In genomic region chr5:114319236-114319635, GRCh38 we compare ENCODE assay signal across 19 cellular contexts. TPM values are rescaled to one million over a fixed set of nuclear protein-coding genes. Genes with fewer than 3 reads are reported as not detected.
"Had no signal": no experiment of that assay in that cellular context is flagged by ENCODE, and none has a peak within 500 bp of the region (broad histone marks: within the 10 kb centered on the region; RNA-seq: fewer than 3 reads in every experiment).

No MANE protein-coding gene starts in this region.

- H3K4me1 ChIP-seq: parathyroid adenoma, prostate gland, upper lobe of left lung, uterus had no signal

- H3K36me3 ChIP-seq: heart left ventricle, prostate gland, upper lobe of left lung, uterus had no signal

- DNase-seq: cerebellar nuclear complex; effector CD4-positive, alpha-beta T cell; endodermal cell; heart left ventricle; hypothalamus; kidney glomerular epithelial cell; naive thymus-derived CD4-positive, alpha-beta T cell; nephron progenitor cell; retina; small intestine; stimulated activated CD4-positive, alpha-beta T cell treated with anti-CD3 and anti-CD28 coated beads, Interleukin-2, amount 100 ng/mL, for 48 hours; stimulated activated naive CD4-positive, alpha-beta T cell treated with Interleukin-2 at 50 U/mL for 16 hours; upper lobe of left lung; uterus had no signal

- H2AFZ ChIP-seq: parathyroid adenoma had no signal

- H3K4me3 Mint-ChIP-seq: dendritic cell treated with granulocyte-macrophage colony-stimulating factor and Interleukin-4, amounts not matched to agents 40 ng/mL and 50 ng/mL, for 4 days; endodermal cell; memory B cell; naive thymus-derived CD4-positive, alpha-beta T cell; nephron progenitor cell had no signal

- H3K4me1 Mint-ChIP-seq: memory B cell; naive thymus-derived CD4-positive, alpha-beta T cell; nephron progenitor cell had no signal

- ATAC-seq: naive thymus-derived CD4-positive, alpha-beta T cell had no signal

- H3K4me3 ChIP-seq: heart left ventricle, prostate gland, upper lobe of left lung, uterus had no signal

- H3K36me3 Mint-ChIP-seq: memory B cell; naive thymus-derived CD4-positive, alpha-beta T cell had no signal

- H3K9me3 Mint-ChIP-seq: dendritic cell treated with granulocyte-macrophage colony-stimulating factor and Interleukin-4, amounts not matched to agents 40 ng/mL and 50 ng/mL, for 4 days; endodermal cell; memory B cell; nephron progenitor cell had no signal

- H3K27ac ChIP-seq: parathyroid adenoma, prostate gland, uterus had no signal

- H3K27me3 ChIP-seq: heart left ventricle, upper lobe of left lung, uterus had no signal

- H3K27me3 Mint-ChIP-seq: dendritic cell treated with granulocyte-macrophage colony-stimulating factor and Interleukin-4, amounts not matched to agents 40 ng/mL and 50 ng/mL, for 4 days had no signal

- H3K9me3 ChIP-seq: heart left ventricle, prostate gland, upper lobe of left lung, uterus had no signal

- H3K27ac Mint-ChIP-seq: dendritic cell treated with granulocyte-macrophage colony-stimulating factor and Interleukin-4, amounts not matched to agents 40 ng/mL and 50 ng/mL, for 4 days; endodermal cell; memory B cell; naive thymus-derived CD4-positive, alpha-beta T cell; nephron progenitor cell had no signal

- H3K9ac ChIP-seq: parathyroid adenoma had no signal

- H3K79me2 ChIP-seq: parathyroid adenoma had no signal

RNA-seq across cellular contexts. Expression of gene KCNN2, which starts 42.6 kb away (rescaled TPM):
- total RNA-seq: mononuclear cell; naive thymus-derived CD4-positive, alpha-beta T cell had no signal
- polyA plus RNA-seq: naive thymus-derived CD4-positive, alpha-beta T cell had no signal
